8 cellular contexts compared by ENCODE assay signal in the genomic region with DNA sequence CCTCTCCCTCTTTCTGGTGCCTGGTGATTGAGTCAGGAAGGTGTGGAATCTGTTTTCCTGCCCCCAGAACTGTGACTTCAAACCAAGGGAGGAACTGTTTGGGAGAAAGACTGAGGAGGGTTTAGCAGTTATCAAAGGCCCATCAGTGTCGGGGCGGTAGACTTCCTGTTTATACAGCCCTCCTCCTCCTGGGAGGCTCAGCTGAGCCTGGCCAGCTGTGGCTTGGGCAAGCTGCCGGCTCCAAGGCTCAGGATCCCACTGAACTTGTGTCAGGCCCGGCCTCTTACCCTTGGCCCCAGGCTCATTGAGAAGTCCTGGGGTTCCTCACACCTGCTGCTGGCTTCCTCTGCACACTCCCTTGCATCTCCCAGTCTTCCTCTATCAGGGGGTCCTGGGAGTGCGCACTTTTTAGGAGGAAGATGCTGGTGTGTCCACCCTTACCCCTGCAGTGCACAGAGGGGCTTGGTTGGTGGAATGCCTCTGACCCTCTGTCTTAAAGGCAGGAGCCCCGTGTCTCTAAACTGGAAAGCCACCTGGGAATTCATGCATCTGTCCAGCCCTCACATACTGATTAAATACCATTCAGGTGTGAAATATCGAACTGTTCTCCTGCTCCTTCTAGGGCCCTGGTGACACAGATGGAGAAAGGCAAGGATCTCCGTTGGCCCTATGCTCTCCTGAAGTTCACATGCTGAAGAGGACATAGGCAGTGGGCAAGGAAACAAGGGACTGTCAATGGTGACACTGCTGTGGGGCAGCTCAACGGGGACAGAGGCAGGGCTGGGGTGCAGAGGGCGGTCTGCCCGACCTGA. TPM values are rescaled to one million over a fixed set of nuclear protein-coding genes. Genes with fewer than 3 reads are reported as not detected.
DNase-seq lines count a peak whose midpoint lies in the region; TF ChIP-seq lines count a peak whose summit lies in the region.
"Had no signal": no experiment of that assay in that cellular context is flagged by ENCODE, and none has a peak within 500 bp of the region (broad histone marks: within the 10 kb centered on the region; RNA-seq: fewer than 3 reads in every experiment).

No MANE protein-coding gene starts in this region.

- no peaks in the 10 kb centered on the region for H3K36me3 ChIP-seq in fibroblast of lung (ENCODE audit: control insufficient read depth, insufficient read depth, low read length)
- no peaks in the 10 kb centered on the region for H3K36me3 ChIP-seq in urinary bladder (ENCODE audit: insufficient read depth)
- H3K36me3 ChIP-seq: brain microvascular endothelial cell had no signal

- TF ChIP-seq CTCF in fibroblast of lung (conservative IDR thresholded peaks at IDR 0.05 in 1 of 2, IDR thresholded peaks at IDR 0.05 in 1 of 2; ENCODE audit: low read depth in 1 of 2, low read length in 2 of 2), result no peak
- TF ChIP-seq CTCF in mesothelial cell of epicardium (IDR thresholded peaks at IDR 0.05; ENCODE audit: unreplicated experiment), result no peak

- peak overlapping the region; percentile 72 for H3K27ac Mint-ChIP-seq in mesothelial cell of epicardium

- DNase-seq in M059J (ENCODE audit: low read depth) (peak; percentile 72), fibroblast of lung (ENCODE audit: low read depth in 2 of 2) (peak; percentile 66 to 74), mesothelial cell of epicardium (ENCODE audit: low spot score in 2 of 2, unreplicated experiment in 2 of 2) (no peak), amniotic stem cell (lab: John Stamatoyannopoulos, UW) (no peak), medulla oblongata (ENCODE audit: extremely low spot score) (no peak)
- no peak for DNase-seq in effector CD4-positive, alpha-beta T cell
- DNase-seq: brain microvascular endothelial cell had no signal

- H3K9me3 Mint-ChIP-seq in mesothelial cell of epicardium, result no peaks in the 10 kb centered on the region

- peak overlapping the region; percentile 48 for H3K4me2 ChIP-seq in fibroblast of lung (ENCODE audit: extremely low read depth, insufficient read depth, low read length)

- H3K27me3 Mint-ChIP-seq in mesothelial cell of epicardium (ENCODE audit: low read depth), result peaks cover 2% of the 10 kb centered on the region

- 58% methylated on average over 11 of the region's 11 CpGs for WGBS in urinary bladder

- H4K20me1 ChIP-seq in fibroblast of lung (ENCODE audit: control insufficient read depth, extremely low read depth, insufficient read depth, low read length), result no peaks in the 10 kb centered on the region

- H3K4me3 ChIP-seq in fibroblast of lung (replicated peaks in 1 of 4; ENCODE audit: control extremely low read depth in 1 of 4, insufficient read depth in 1 of 4, low read depth in 3 of 4, low read length in 4 of 4) (no peak overlapping the region), urinary bladder (ENCODE audit: low read depth, low read length) (no peak overlapping the region)

- no peaks in the 10 kb centered on the region for H3K79me2 ChIP-seq in fibroblast of lung (ENCODE audit: control insufficient read depth, insufficient read depth, low read length)

- H3K4me1 ChIP-seq in fibroblast of lung (ENCODE audit: control insufficient read depth, extremely low read depth, insufficient read depth, low read length) (peaks cover 5% of the 10 kb centered on the region), urinary bladder (ENCODE audit: insufficient read depth) (no peaks in the 10 kb centered on the region)

- H3K9me3 ChIP-seq in fibroblast of lung (ENCODE audit: control insufficient read depth, insufficient read depth, low read depth, low read length), result no peaks in the 10 kb centered on the region

- H3K27me3 ChIP-seq in fibroblast of lung (ENCODE audit: control insufficient read depth, insufficient read depth, low read length), result peaks cover 4% of the 10 kb centered on the region
- H3K27me3 ChIP-seq: brain microvascular endothelial cell had no signal

- peak overlapping the region; percentile 66 for H2AFZ ChIP-seq in fibroblast of lung (ENCODE audit: low read length)

- no peak overlapping the region for H3K9ac ChIP-seq in fibroblast of lung (ENCODE audit: insufficient read depth, low read length)

- peaks cover 7% of the 10 kb centered on the region for H3K4me1 Mint-ChIP-seq in mesothelial cell of epicardium

- H3K36me3 Mint-ChIP-seq in mesothelial cell of epicardium, result no peaks in the 10 kb centered on the region

- peak overlapping the region; percentile 15 for H3K4me3 Mint-ChIP-seq in mesothelial cell of epicardium

- H3K27ac ChIP-seq in fibroblast of lung (ENCODE audit: insufficient read depth, low read length) (no peak overlapping the region), urinary bladder (ENCODE audit: low read depth) (peak overlapping the region; percentile 31)
- H3K27ac ChIP-seq: brain microvascular endothelial cell had no signal

RNA-seq across cellular contexts. Expression of a gene that starts 32.4 kb away (rescaled TPM):
- total RNA-seq in M059J (2014; rRNA removed; shearing (Covaris generic)), result 0.81 and 0.96 TPM in 2 replicates
- total RNA-seq in fibroblast of lung (526 and 611 TPM in 2 replicates), mesothelial cell of epicardium (42.4 to 48.4 TPM (median 45.8 TPM) in 3 replicates), urinary bladder (154 TPM)
- polyA plus RNA-seq in fibroblast of lung (83.3 and 268 TPM in 2 replicates), urinary bladder (49.2 TPM)
- 74.1 and 248 TPM in 2 replicates for polyA plus RNA-seq in fibroblast of lung (2012)
- polyA minus RNA-seq in fibroblast of lung (ENCODE audit: low replicate concordance), result 53.2 and 256 TPM in 2 replicates

Comparison
In these comparisons a context has a peak if more than half of its experiments do, and no peak if none do; other contexts are left out.
1. DNase-seq: peak in M059J (single experiment) and fibroblast of lung (2 of 2); none in mesothelial cell of epicardium (0 of 2), effector CD4-positive, alpha-beta T cell (single experiment), amniotic stem cell (single experiment) and medulla oblongata (single experiment).
2. RNA of a gene that starts 32.4 kb away (total RNA-seq): 526 to 611 TPM in fibroblast of lung, 154 TPM in urinary bladder (single experiment) and 42.4 to 48.4 TPM in mesothelial cell of epicardium; 0.81 to 0.96 TPM in M059J; every median in the first group is over 10 times any median in the second.